Comparison of ENCODE assay signal across 20 cellular contexts in the genomic region with DNA sequence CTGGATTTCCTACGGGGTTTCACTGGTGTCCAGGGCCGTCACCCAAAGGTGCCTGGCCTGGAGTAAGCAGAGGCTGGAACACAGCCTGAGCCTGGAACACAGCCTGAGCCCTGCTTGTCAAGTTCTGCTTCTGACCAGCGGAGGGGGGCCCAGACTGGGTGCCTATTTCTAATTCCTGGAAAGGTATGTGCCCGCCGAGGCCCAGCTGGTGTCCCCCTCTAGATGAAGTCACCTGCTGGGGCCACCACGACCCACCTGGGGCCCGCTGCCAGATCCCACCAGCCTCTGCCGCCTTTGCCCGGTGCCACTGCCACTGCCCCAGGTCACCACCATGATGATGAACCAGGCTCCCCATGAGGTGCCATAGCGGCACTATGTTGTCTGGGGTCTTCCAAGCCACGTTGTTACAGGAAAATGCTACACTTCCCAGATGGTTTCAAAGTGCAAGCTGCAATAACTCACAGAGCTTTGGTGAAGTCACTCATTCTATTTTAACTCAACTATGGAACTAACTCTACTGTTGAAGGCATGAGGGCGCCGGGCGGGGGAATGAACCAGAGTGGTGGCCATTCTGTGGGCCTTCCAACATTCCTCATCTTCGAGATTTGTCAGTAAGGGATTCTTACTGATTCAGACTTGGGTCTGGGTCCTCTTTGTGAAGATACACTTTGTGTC. TPM values are rescaled to one million over a fixed set of nuclear protein-coding genes. Genes with fewer than 3 reads are reported as not detected.
DNase-seq lines count a peak whose midpoint lies in the region; ATAC-seq and TF ChIP-seq lines count a peak whose summit lies in the region.
"Had no signal": no experiment of that assay in that cellular context is flagged by ENCODE, and none has a peak within 500 bp of the region (broad histone marks: within the 10 kb centered on the region; RNA-seq: fewer than 3 reads in every experiment).

No MANE protein-coding gene starts in this region.

- H3K27ac ChIP-seq in ACC112 (ENCODE audit: low read depth, low read length) = peak overlapping the region; percentile 97
- H3K27ac ChIP-seq in RWPE1 = peak overlapping the region; percentile 94
- H3K27ac ChIP-seq in fibroblast of lung (ENCODE audit: insufficient read depth, low read length) = peak overlapping the region; percentile 74
- H3K27ac ChIP-seq in gastrocnemius medialis = peak overlapping the region; percentile 25 to 58 (median 44)
- no peak overlapping the region for H3K27ac ChIP-seq in caudate nucleus (ENCODE audit: low read depth, low read length)

- intact Hi-C loops in gastrocnemius medialis (cut with DNase I; ENCODE audit: low total_unique reads) = no loop called here

- H3K27me3 ChIP-seq in ACC112 (ENCODE audit: insufficient read depth, low read length) = no peaks in the 10 kb centered on the region
- no peaks in the 10 kb centered on the region for H3K27me3 ChIP-seq in fibroblast of lung (ENCODE audit: control insufficient read depth, insufficient read depth, low read length)
- no peaks in the 10 kb centered on the region for H3K27me3 ChIP-seq in gastrocnemius medialis
- H3K27me3 ChIP-seq: adrenal gland had no signal

- DNase-seq in RWPE1 (ENCODE audit: low spot score) (no peak), fibroblast of lung (ENCODE audit: low read depth in 2 of 2) (no peak), gastrocnemius medialis (no peak), GM19238 (ENCODE audit: insufficient read length, low spot score) (no peak), caudate nucleus (lab: John Stamatoyannopoulos, UW) (no peak), superior temporal gyrus (ENCODE audit: extremely low spot score) (no peak)
- DNase-seq: activated CD4-positive, alpha-beta T cell treated with anti-CD3 and anti-CD28 coated beads, Interleukin-2, amount 50 U/mL, for 1 hour; activated CD8-positive, alpha-beta memory T cell treated with anti-CD3 and anti-CD28 coated beads, Interleukin-2, amount 50 U/mL, for 4 hours; activated effector memory CD4-positive, alpha-beta T cell treated with anti-CD3 and anti-CD28 coated beads, Interleukin-2, amount 50 U/mL, for 16 hours; adrenal gland; CD4-positive, alpha-beta memory T cell; glutamatergic neuron; NCI-H2081; NK-92 treated with Interleukin-12 subunit alpha and Interleukin-12 subunit beta, amount 100 ng/mL, for 24 hours; nucleus accumbens; stimulated activated CD4-positive, alpha-beta T cell treated with anti-CD3 and anti-CD28 coated beads, Interleukin-4, amount 100 ng/mL, for 1 hour; T-helper 1 cell had no signal

- in situ Hi-C loops in gastrocnemius medialis (cut with MboI; ENCODE audit: low sequenced_read_pairs in 4 of 4) = loop anchor here (5.0 kb wide), 2 partner anchors 70 to 75 kb away; no protein-coding TSS in a partner anchor

- CTCF ChIA-PET in RWPE1 (lab: Yijun Ruan, JAX) = interaction anchor here (1.1 kb wide), 1 partner anchor 137 kb away, joined by 7 read pairs; no protein-coding TSS in a partner anchor

- H2AFZ ChIP-seq in ACC112 (ENCODE audit: low read length, unreplicated experiment) = no peak overlapping the region
- no peak overlapping the region for H2AFZ ChIP-seq in fibroblast of lung (ENCODE audit: low read length)

- H3K79me2 ChIP-seq in ACC112 (ENCODE audit: control insufficient read depth, insufficient read depth, low read length, unreplicated experiment) (no peaks in the 10 kb centered on the region), fibroblast of lung (ENCODE audit: control insufficient read depth, insufficient read depth, low read length) (no peaks in the 10 kb centered on the region)

- peak overlapping the region; percentile 73 for H3K4me2 ChIP-seq in fibroblast of lung (ENCODE audit: extremely low read depth, insufficient read depth, low read length)

- H3K4me1 ChIP-seq in ACC112 (ENCODE audit: control insufficient read depth, insufficient read depth, low read length, unreplicated experiment) (peaks cover 45% of the 10 kb centered on the region), fibroblast of lung (ENCODE audit: control insufficient read depth, extremely low read depth, insufficient read depth, low read length) (peaks cover 33% of the 10 kb centered on the region), gastrocnemius medialis (peaks cover 25 to 39% of the 10 kb centered on the region in 2 donors)
- H3K4me1 ChIP-seq: adrenal gland had no signal

- no peak for TF ChIP-seq POLR2A in gastrocnemius medialis (IDR thresholded peaks at IDR 0.05)

- peak overlapping the region; percentile 11 for H3K9ac ChIP-seq in fibroblast of lung (ENCODE audit: insufficient read depth, low read length)

- no peaks in the 10 kb centered on the region for H3K36me3 ChIP-seq in ACC112 (ENCODE audit: insufficient read depth, low read length)
- H3K36me3 ChIP-seq in fibroblast of lung (ENCODE audit: control insufficient read depth, insufficient read depth, low read length) = no peaks in the 10 kb centered on the region
- H3K36me3 ChIP-seq in gastrocnemius medialis = no peaks in the 10 kb centered on the region
- H3K36me3 ChIP-seq: adrenal gland had no signal

- TF ChIP-seq CTCF in RWPE1 (conservative IDR thresholded peaks at IDR 0.05; ENCODE audit: low read depth) = no peak
- no peak for TF ChIP-seq CTCF in fibroblast of lung (conservative IDR thresholded peaks at IDR 0.05 in 1 of 2, IDR thresholded peaks at IDR 0.05 in 1 of 2; ENCODE audit: low read depth in 1 of 2, low read length in 2 of 2)
- no peak for TF ChIP-seq CTCF in gastrocnemius medialis (IDR thresholded peaks at IDR 0.05 in 4 of 5, conservative IDR thresholded peaks at IDR 0.05 in 1 of 5)

- no peak for ATAC-seq in gastrocnemius medialis
- no peak for ATAC-seq in HG03139 (IDR thresholded peaks at IDR 0.05; ENCODE audit: unreplicated experiment)

- no peaks in the 10 kb centered on the region for H3K9me3 ChIP-seq in fibroblast of lung (ENCODE audit: control insufficient read depth, insufficient read depth, low read depth, low read length)
- no peaks in the 10 kb centered on the region for H3K9me3 ChIP-seq in gastrocnemius medialis
- H3K9me3 ChIP-seq: adrenal gland had no signal

- H3K4me3 ChIP-seq in ACC112 (ENCODE audit: low read depth, low read length) = no peak overlapping the region; the same call in 1 of the 2 replicates
- H3K4me3 ChIP-seq in fibroblast of lung (replicated peaks in 1 of 4; ENCODE audit: control extremely low read depth in 1 of 4, insufficient read depth in 1 of 4, low read depth in 3 of 4, low read length in 4 of 4) = peak overlapping the region in 1 of 4 experiments; percentile 33
- H3K4me3 ChIP-seq in gastrocnemius medialis = no peak overlapping the region
- H3K4me3 ChIP-seq: adrenal gland, K562 had no signal

- POLR2A ChIA-PET in RWPE1 (lab: Yijun Ruan, JAX; ENCODE audit: low non-redundant PET) = no interaction called here

- no peaks in the 10 kb centered on the region for H4K20me1 ChIP-seq in fibroblast of lung (ENCODE audit: control insufficient read depth, extremely low read depth, insufficient read depth, low read length)

RNA-seq across cellular contexts. Expression of a gene that starts 40.9 kb away (rescaled TPM):
- total RNA-seq in fibroblast of lung (155 and 193 TPM in 2 replicates), gastrocnemius medialis (10 to 100 TPM; 53.8 to 62.3 (median 57.4) TPM)
- 634 and 1,101 TPM in 2 replicates for polyA plus RNA-seq in fibroblast of lung
- 303 and 486 TPM in 2 replicates for polyA plus RNA-seq in fibroblast of lung (2012)
- 73.7 and 98.5 TPM in 2 replicates for polyA minus RNA-seq in fibroblast of lung (ENCODE audit: low replicate concordance)
